ENCODE assay signal across 15 cellular contexts in genomic region chr1:13829152-13829769, GRCh38.
DNase-seq lines count a peak whose midpoint lies in the region; ATAC-seq, FAIRE-seq and TF ChIP-seq lines count a peak whose summit lies in the region.
"Had no signal": no experiment of that assay in that cellular context is flagged by ENCODE, and none has a peak within 500 bp of the region (broad histone marks: within the 10 kb centered on the region; RNA-seq: fewer than 3 reads in every experiment).

No MANE protein-coding gene starts in this region.

- H2BK20ac ChIP-seq in IMR-90 (ENCODE audit: low read depth, low read length): no peak overlapping the region

- no peak for FAIRE-seq in K562 (lab: Jason Lieb, UNC)
- FAIRE-seq in H54 (lab: Jason Lieb, UNC): no peak
- FAIRE-seq: G401.6 had no signal

- H2BK5ac ChIP-seq in IMR-90 (ENCODE audit: low read depth, low read length, poor library complexity, severe bottlenecking): no peak overlapping the region

- no peak overlapping the region for H3K27ac ChIP-seq in IMR-90 (ENCODE audit: insufficient read depth, low read length)
- H3K27ac ChIP-seq in K562 (ENCODE audit: extremely low read depth, low read depth, low read length): no peak overlapping the region
- H3K27ac ChIP-seq in neural progenitor cell: no peak overlapping the region
- H3K27ac ChIP-seq: BLaER1 treated with 17β-estradiol and CSF1 and Interleukin-3, amounts not matched to agents 10 nM and 100 nM; parathyroid adenoma had no signal

- no peak overlapping the region for H3K56ac ChIP-seq in IMR-90 (ENCODE audit: extremely low read depth, insufficient read depth, low read length)

- CTCF ChIA-PET in Calu3 (lab: Charles Lee): no interaction called here
- CTCF ChIA-PET in IMR-90 (lab: Yijun Ruan, JAX): no interaction called here
- CTCF ChIA-PET in K562 (lab: Yijun Ruan, JAX; ENCODE audit: low intra/inter-chr PET ratio): no interaction called here

- in situ Hi-C loops in IMR-90 (cut with MboI; ENCODE audit: low sequenced_read_pairs): no loop called here
- in situ Hi-C loops in K562 (cut with MboI): no loop called here

- H3K27me3 Mint-ChIP-seq in Calu3 (ENCODE audit: unreplicated experiment): no peaks in the 10 kb centered on the region
- peaks cover 9% of the 10 kb centered on the region for H3K27me3 Mint-ChIP-seq in neural progenitor cell (ENCODE audit: insufficient read depth, low read depth)

- dilution Hi-C loops in IMR-90 (cut with HindIII; ENCODE audit: low sequenced_read_pairs, unreplicated experiment): no loop called here

- no peak overlapping the region for H3K18ac ChIP-seq in IMR-90 (ENCODE audit: low read depth, low read length)

- BruUV-seq in Calu3 (replicated peaks; lab: Mats Ljungman, UMichigan) (no TSS peak), IMR-90 (replicated peaks; lab: Mats Ljungman, UMichigan) (no TSS peak), K562 (replicated peaks; lab: Mats Ljungman, UMichigan) (no TSS peak)

- H4K20me1 ChIP-seq in IMR-90 (ENCODE audit: insufficient read depth, low read length): no peaks in the 10 kb centered on the region
- peaks cover 6% of the 10 kb centered on the region; the same call in 1 of the 2 replicates for H4K20me1 ChIP-seq in K562 (replicated peaks; ENCODE audit: control insufficient read depth, insufficient read depth, low read length)
- no peaks in the 10 kb centered on the region for H4K20me1 ChIP-seq in neural progenitor cell (ENCODE audit: low read depth)
- H4K20me1 ChIP-seq: BLaER1 treated with 17β-estradiol and CSF1 and Interleukin-3, amounts not matched to agents 10 nM and 100 nM had no signal

- H2AK9ac ChIP-seq in IMR-90 (replicated peaks; ENCODE audit: low read depth, low read length, poor library complexity): no peak overlapping the region

- no peak overlapping the region for H4K5ac ChIP-seq in IMR-90 (ENCODE audit: low read depth, low read length)

- no peak overlapping the region for H2BK15ac ChIP-seq in IMR-90 (ENCODE audit: low read depth, low read length)

- no peak overlapping the region for H4K8ac ChIP-seq in IMR-90 (ENCODE audit: low read depth in 2 of 2, low read length in 2 of 2)

- no peak for TF ChIP-seq CTCF in Calu3 (IDR thresholded peaks at IDR 0.05; ENCODE audit: unreplicated experiment)
- no peak for TF ChIP-seq CTCF in IMR-90 (conservative IDR thresholded peaks at IDR 0.05; ENCODE audit: low read depth, low read length)
- no peak for TF ChIP-seq CTCF in K562 (IDR thresholded peaks at IDR 0.05 in 2 of 3, conservative IDR thresholded peaks at IDR 0.05 in 1 of 3; ENCODE audit: insufficient read depth in 2 of 3, low read depth in 1 of 3, low read length in 3 of 3)
- TF ChIP-seq CTCF in neural progenitor cell (IDR thresholded peaks at IDR 0.05): no peak

- intact Hi-C loops in Calu3 (cut with micrococcal nuclease; ENCODE audit: unreplicated experiment): loop anchor here (10.0 kb wide), 1 partner anchor 134 kb away; no protein-coding TSS in a partner anchor
- intact Hi-C loops in IMR-90 (cut with micrococcal nuclease): no loop called here
- intact Hi-C loops in K562 (cut with micrococcal nuclease): loop anchor here (1.0 to 5.0 kb wide), 2 partner anchors 131 to 162 kb away; no protein-coding TSS in a partner anchor

- TF ChIP-seq RAD21 in IMR-90 (IDR thresholded peaks at IDR 0.05; ENCODE audit: low read length): no peak
- TF ChIP-seq RAD21 in K562 (CRISPR knock-in tag; conservative IDR thresholded peaks at IDR 0.05 in 1 of 2, IDR thresholded peaks at IDR 0.05 in 1 of 2): no peak

- no peaks in the 10 kb centered on the region for H3F3A ChIP-seq in neural progenitor cell (ENCODE audit: low read depth)

- H3K9me1 ChIP-seq in IMR-90 (ENCODE audit: insufficient read depth, low read length) (no peaks in the 10 kb centered on the region), K562 (ENCODE audit: control insufficient read depth, insufficient read depth, low read length) (peaks cover 6% of the 10 kb centered on the region)

- H2BK120ac ChIP-seq in IMR-90 (ENCODE audit: low read depth, low read length): no peak overlapping the region

- no peaks in the 10 kb centered on the region for H3K4me1 ChIP-seq in IMR-90 (ENCODE audit: control insufficient read depth, insufficient read depth, low read length)
- no peaks in the 10 kb centered on the region; a peak in 1 of 5 replicates for H3K4me1 ChIP-seq in K562 (replicated peaks in 1 of 2; ENCODE audit: control insufficient read depth in 2 of 2, insufficient read depth in 2 of 2, low read length in 2 of 2)
- H3K4me1 ChIP-seq in neural progenitor cell: no peaks in the 10 kb centered on the region
- H3K4me1 ChIP-seq: parathyroid adenoma had no signal

- H3K4me1 Mint-ChIP-seq in Calu3 (ENCODE audit: low read depth, unreplicated experiment) (no peaks in the 10 kb centered on the region), neural progenitor cell (no peaks in the 10 kb centered on the region)
- H3K4me1 Mint-ChIP-seq: activated naive CD4-positive, alpha-beta T cell treated with anti-CD3 and anti-CD28 coated beads, Interleukin-2, amount 10 ng/mL, durations not matched to agents 7 days and 5 days had no signal

- ATAC-seq in IMR-90 (ENCODE audit: low read depth) (no peak), K562 (peak; percentile 16; the same call in 1 of the 3 replicates), GM18498 (IDR thresholded peaks at IDR 0.05; ENCODE audit: unreplicated experiment) (no peak)

- H3K9ac ChIP-seq in IMR-90 (ENCODE audit: low read depth, low read length) (no peak overlapping the region), K562 (ENCODE audit: insufficient read depth in 1 of 2, low read depth in 2 of 2, low read length in 2 of 2) (no peak overlapping the region; a peak in 1 of 4 replicates), neural progenitor cell (no peak overlapping the region)
- H3K9ac ChIP-seq: BLaER1 treated with 17β-estradiol and CSF1 and Interleukin-3, amounts not matched to agents 10 nM and 100 nM; parathyroid adenoma had no signal

- H3K4me3 ChIP-seq in IMR-90 (ENCODE audit: insufficient read depth, low read depth, low read length) (no peak overlapping the region), K562 (no peak overlapping the region; the same call in 1 of the 2 replicates), neural progenitor cell (no peak overlapping the region)
- H3K4me3 ChIP-seq: BLaER1 treated with 17β-estradiol and CSF1 and Interleukin-3, amounts not matched to agents 10 nM and 100 nM had no signal

- POLR2A ChIA-PET in IMR-90 (lab: Charles Lee; ENCODE audit: unreplicated experiment): no interaction called here
- POLR2A ChIA-PET in K562 (lab: Yijun Ruan, JAX): interaction anchor here (0.7 to 0.8 kb wide), 2 partner anchors 9 to 112 kb away, joined by 3 to 4 read pairs; no protein-coding TSS in a partner anchor

- no CpG with 5 or more reads among the region's 10 CpGs for WGBS in IMR-90 (ENCODE audit: extremely low coverage in 2 of 2, insufficient read length in 1 of 2), 2 experiments
- WGBS in K562 (ENCODE audit: insufficient coverage, low coverage, missing lambda C conversion rate): 7% methylated on average over 10 of the region's 10 CpGs

- peak overlapping the region; percentile 15 for H2AFZ ChIP-seq in IMR-90 (replicated peaks; ENCODE audit: low read length, poor library complexity)
- H2AFZ ChIP-seq in K562 (ENCODE audit: low read depth, low read length): peak overlapping the region; percentile 76
- peak overlapping the region; percentile 51 for H2AFZ ChIP-seq in neural progenitor cell (replicated peaks)
- H2AFZ ChIP-seq: parathyroid adenoma had no signal

- no peaks in the 10 kb centered on the region for H3K79me1 ChIP-seq in IMR-90 (ENCODE audit: low read depth in 1 of 2, low read length in 2 of 2)

- H3K9me3 Mint-ChIP-seq in Calu3 (ENCODE audit: low read depth, unreplicated experiment): no peaks in the 10 kb centered on the region
- no peaks in the 10 kb centered on the region for H3K9me3 Mint-ChIP-seq in neural progenitor cell
- H3K9me3 Mint-ChIP-seq: activated naive CD4-positive, alpha-beta T cell treated with anti-CD3 and anti-CD28 coated beads, Interleukin-2, amount 10 ng/mL, durations not matched to agents 7 days and 5 days; memory B cell had no signal

- H2AK5ac ChIP-seq in IMR-90 (ENCODE audit: low read depth, low read length): no peak overlapping the region

- TF ChIP-seq EP300 in K562 (IDR thresholded peaks at IDR 0.05; ENCODE audit: low read length): no peak

- H3K4ac ChIP-seq in IMR-90 (ENCODE audit: low read depth, low read length): no peak overlapping the region

- H3K4me3 Mint-ChIP-seq in Calu3 (ENCODE audit: low read depth, unreplicated experiment) (no peak overlapping the region), neural progenitor cell (no peak overlapping the region)
- H3K4me3 Mint-ChIP-seq: activated naive CD4-positive, alpha-beta T cell treated with anti-CD3 and anti-CD28 coated beads, Interleukin-2, amount 10 ng/mL, durations not matched to agents 7 days and 5 days; memory B cell had no signal

- no peak overlapping the region for H3K27ac Mint-ChIP-seq in Calu3 (ENCODE audit: unreplicated experiment)
- no peak overlapping the region for H3K27ac Mint-ChIP-seq in neural progenitor cell
- H3K27ac Mint-ChIP-seq: activated naive CD4-positive, alpha-beta T cell treated with anti-CD3 and anti-CD28 coated beads, Interleukin-2, amount 10 ng/mL, durations not matched to agents 7 days and 5 days; memory B cell had no signal

- no peak overlapping the region for H3K14ac ChIP-seq in IMR-90 (replicated peaks; ENCODE audit: low read depth, low read length)

- H3K36me3 Mint-ChIP-seq in Calu3 (ENCODE audit: insufficient read depth, unreplicated experiment) (no peaks in the 10 kb centered on the region), neural progenitor cell (peaks cover 11% of the 10 kb centered on the region)
- H3K36me3 Mint-ChIP-seq: activated naive CD4-positive, alpha-beta T cell treated with anti-CD3 and anti-CD28 coated beads, Interleukin-2, amount 10 ng/mL, durations not matched to agents 7 days and 5 days had no signal

- H3K79me2 ChIP-seq in K562 (ENCODE audit: control insufficient read depth, insufficient read depth, low read length): no peaks in the 10 kb centered on the region
- no peaks in the 10 kb centered on the region for H3K79me2 ChIP-seq in neural progenitor cell (ENCODE audit: low read depth)
- H3K79me2 ChIP-seq: parathyroid adenoma had no signal

- DNase-seq in Calu3 (peak; percentile 19), IMR-90 (no peak), K562 (ENCODE audit: extremely low read depth in 1 of 4, low spot score in 3 of 4) (peak in 1 of 4 experiments; percentile 6), neural progenitor cell (ENCODE audit: low spot score) (no peak), H54 (ENCODE audit: insufficient read length, low spot score) (no peak), NCI-H1417 (lab: John Stamatoyannopoulos, UW) (no peak)
- DNase-seq in activated naive CD4-positive, alpha-beta T cell treated with anti-CD3 and anti-CD28 coated beads, Interleukin-2, amount 50 U/mL, for 16 hours: no peak
- DNase-seq: cerebellar nuclear complex, KG1 had no signal

- TF ChIP-seq POLR2A in IMR-90 (IDR thresholded peaks at IDR 0.05; ENCODE audit: low read depth, low read length): no peak
- no peak for TF ChIP-seq POLR2A in K562 (conservative IDR thresholded peaks at IDR 0.05)
- TF ChIP-seq POLR2A in H54 (IDR thresholded peaks at IDR 0.05; ENCODE audit: low read depth, low read length): no peak

- H3K4me2 ChIP-seq in IMR-90 (ENCODE audit: low read depth, low read length): no peak overlapping the region
- H3K4me2 ChIP-seq in K562 (ENCODE audit: insufficient read depth, low read length): peak overlapping the region; percentile 35; the same call in 1 of the 2 replicates
- H3K4me2 ChIP-seq in neural progenitor cell: no peak overlapping the region
- H3K4me2 ChIP-seq: BLaER1 treated with 17β-estradiol and CSF1 and Interleukin-3, amounts not matched to agents 10 nM and 100 nM had no signal

- H3K23ac ChIP-seq in IMR-90 (ENCODE audit: low read depth, low read length): no peak overlapping the region

- H3K36me3 ChIP-seq in IMR-90 (ENCODE audit: control insufficient read depth, insufficient read depth, low read length): no peaks in the 10 kb centered on the region
- no peaks in the 10 kb centered on the region for H3K36me3 ChIP-seq in K562 (ENCODE audit: control insufficient read depth, insufficient read depth, low read length)
- no peaks in the 10 kb centered on the region for H3K36me3 ChIP-seq in neural progenitor cell
- H3K36me3 ChIP-seq: BLaER1 treated with 17β-estradiol and CSF1 and Interleukin-3, amounts not matched to agents 10 nM and 100 nM had no signal

- H3K9me3 ChIP-seq in IMR-90 (ENCODE audit: control insufficient read depth, insufficient read depth, low read length) (no peaks in the 10 kb centered on the region), K562 (replicated peaks; ENCODE audit: control insufficient read depth, insufficient read depth, low read depth, low read length) (no peaks in the 10 kb centered on the region), neural progenitor cell (ENCODE audit: low read depth) (no peaks in the 10 kb centered on the region)
- H3K9me3 ChIP-seq: BLaER1 treated with 17β-estradiol and CSF1 and Interleukin-3, amounts not matched to agents 10 nM and 100 nM had no signal

- H3K27me3 ChIP-seq in IMR-90 (ENCODE audit: control insufficient read depth, insufficient read depth, low read length) (no peaks in the 10 kb centered on the region), K562 (ENCODE audit: control insufficient read depth in 2 of 2, insufficient read depth in 2 of 2, low read length in 2 of 2) (peaks cover 14 to 42% of the 10 kb centered on the region in 2 experiments), neural progenitor cell (peaks cover 6% of the 10 kb centered on the region)
- H3K27me3 ChIP-seq: BLaER1 treated with 17β-estradiol and CSF1 and Interleukin-3, amounts not matched to agents 10 nM and 100 nM had no signal

- no peak overlapping the region for H4K91ac ChIP-seq in IMR-90 (ENCODE audit: insufficient read depth, low read depth, low read length)

Comparison
In these comparisons a context has a peak if more than half of its experiments do, and no peak if none do; other contexts are left out.
1. H2AFZ ChIP-seq: peak in every context shown above with its lines; median percentile 76 in K562; 51 in neural progenitor cell; 15 in IMR-90.